Comparison of ENCODE assay signal across 1 cellular context in genomic region chr14:103628684-103629502, GRCh38.
TF ChIP-seq lines count a peak whose summit lies in the region.

TSS of gene KLC1 (plus strand) at chr14:103629211. CDS start at chr14:103654565, 25,354 bp downstream.

TF ChIP-seq in GM12878, 131 proteins besides CTCF, POLR2A, EP300 and RAD21 (continued from another document):
- no peak for TF ChIP-seq KLF5 (IDR thresholded peaks at IDR 0.05; ENCODE audit: partially characterized antibody)
- TF ChIP-seq SIX5 (IDR thresholded peaks at IDR 0.05; ENCODE audit: low read depth, low read length, severe bottlenecking) = no peak
- peak; percentile 50 for TF ChIP-seq HCFC1 (IDR thresholded peaks at IDR 0.05; ENCODE audit: low read length)
